In the genomic region with DNA sequence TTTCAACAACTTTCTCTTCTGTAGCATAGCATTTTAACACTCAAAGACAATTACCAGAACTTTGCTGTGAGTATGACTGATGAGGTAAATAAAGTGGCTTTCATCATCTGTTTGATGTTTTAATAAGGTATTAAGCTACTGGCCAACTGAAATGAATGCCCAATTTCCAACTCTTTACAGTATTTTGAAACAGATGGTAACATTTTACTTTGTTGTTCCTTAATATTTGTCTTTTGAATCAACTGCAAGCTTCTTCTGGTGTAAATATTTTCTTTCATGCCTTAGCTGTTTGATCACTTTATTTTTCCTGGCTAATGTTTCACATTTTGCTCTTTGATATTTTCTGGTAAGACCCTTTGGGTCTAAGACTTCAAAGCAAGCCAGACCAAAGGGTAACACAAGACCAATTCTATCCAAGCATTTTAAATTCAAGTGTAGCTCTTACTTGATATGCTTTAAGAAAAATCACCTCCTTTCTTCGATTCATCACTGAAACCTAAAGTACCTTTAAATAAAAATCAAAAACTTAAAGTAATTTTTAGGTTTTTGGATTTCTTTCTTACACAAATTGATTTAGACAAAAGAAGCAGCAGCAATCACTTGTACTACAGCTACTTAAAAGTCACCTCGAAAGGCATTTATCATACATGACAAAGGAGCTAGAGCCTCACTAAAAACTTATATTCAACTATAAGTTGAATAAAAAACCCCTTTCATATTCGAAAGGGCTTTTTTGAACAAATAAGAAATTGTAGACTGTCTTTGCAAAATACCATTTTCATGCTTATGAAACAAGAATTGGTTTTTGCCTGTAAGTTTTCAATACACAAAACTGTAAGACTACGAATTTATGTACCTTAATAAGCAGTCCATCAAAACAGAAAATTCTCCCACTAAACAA, we compare ENCODE assay signal across 23 cellular contexts. TPM values are rescaled to one million over a fixed set of nuclear protein-coding genes. Genes with fewer than 3 reads are reported as not detected.
DNase-seq lines count a peak whose midpoint lies in the region; ATAC-seq, FAIRE-seq and TF ChIP-seq lines count a peak whose summit lies in the region.
"Had no signal": no experiment of that assay in that cellular context is flagged by ENCODE, and none has a peak within 500 bp of the region (broad histone marks: within the 10 kb centered on the region; RNA-seq: fewer than 3 reads in every experiment).

No MANE protein-coding gene starts in this region.

- RAD21 ChIA-PET in GM12878 (lab: Charles Lee; ENCODE audit: unreplicated experiment), result interaction anchor here (1.2 kb wide), 1 partner anchor 8 kb away, joined by 4 read pairs; no protein-coding TSS in a partner anchor

- H3K4me1 ChIP-seq in GM23338 (ENCODE audit: insufficient read depth), result peaks cover 3% of the 10 kb centered on the region; the same call in 1 of the 2 replicates
- no peaks in the 10 kb centered on the region for H3K4me1 ChIP-seq in GM12878 (ENCODE audit: control insufficient read depth, insufficient read depth, low read length)
- H3K4me1 ChIP-seq: body of pancreas, esophagus squamous epithelium, SJCRH30, upper lobe of right lung had no signal

- in situ Hi-C loops in GM12878 (cut with MboI), result no loop called here

- H3K4me2 ChIP-seq in GM23338 (no peak overlapping the region), GM12878 (ENCODE audit: control insufficient read depth, insufficient read depth) (no peak overlapping the region)

- H3K27me3 ChIP-seq in GM23338 (ENCODE audit: insufficient read depth), result no peaks in the 10 kb centered on the region
- no peaks in the 10 kb centered on the region for H3K27me3 ChIP-seq in GM12878 (replicated peaks in 1 of 2; ENCODE audit: control insufficient read depth in 2 of 2, insufficient read depth in 2 of 2, low read length in 1 of 2)
- H3K27me3 ChIP-seq: body of pancreas, esophagus squamous epithelium, right lobe of liver, SJCRH30, upper lobe of right lung had no signal

- 0 out of 2 replicates have a peak overlapping the region, but pooled peaks have one; percentile 30 for H3K27ac Mint-ChIP-seq in GM23338
- H3K27ac Mint-ChIP-seq: activated naive CD4-positive, alpha-beta T cell treated with anti-CD3 and anti-CD28 coated beads, Interleukin-2, amount 50 U/mL, for 72 hours; effector memory CD8-positive, alpha-beta T cell had no signal

- H3K79me2 ChIP-seq in GM23338 (replicated peaks; ENCODE audit: insufficient read depth), result no peaks in the 10 kb centered on the region
- H3K79me2 ChIP-seq in GM12878 (ENCODE audit: control insufficient read depth, insufficient read depth, low read length), result no peaks in the 10 kb centered on the region

- no peak for TF ChIP-seq RAD21 in GM12878 (IDR thresholded peaks at IDR 0.05; ENCODE audit: insufficient read depth, low read depth, low read length)

- FAIRE-seq in GM12878 (lab: Jason Lieb, UNC), result peak; percentile 59
- peak; percentile 51 for FAIRE-seq in islet of Langerhans (lab: Jason Lieb, UNC)
- FAIRE-seq: RCC 7860 had no signal

- H3K36me3 Mint-ChIP-seq in GM23338 (ENCODE audit: low read depth), result peaks cover 13% of the 10 kb centered on the region
- H3K36me3 Mint-ChIP-seq: activated naive CD4-positive, alpha-beta T cell treated with anti-CD3 and anti-CD28 coated beads, Interleukin-2, amount 50 U/mL, for 72 hours had no signal

- H4K20me1 ChIP-seq in GM23338 (replicated peaks; ENCODE audit: insufficient read depth) (no peaks in the 10 kb centered on the region), GM12878 (ENCODE audit: control insufficient read depth, insufficient read depth) (no peaks in the 10 kb centered on the region)

- H3K36me3 ChIP-seq in GM23338 (ENCODE audit: insufficient read depth), result no peaks in the 10 kb centered on the region
- H3K36me3 ChIP-seq in GM12878 (ENCODE audit: control insufficient read depth in 2 of 2, insufficient read depth in 2 of 2, low read length in 1 of 2), result peaks cover 0 to 4% of the 10 kb centered on the region in 2 experiments; a peak in 2 of 4 replicates
- H3K36me3 ChIP-seq: right lobe of liver had no signal

- CTCF ChIA-PET in AG04449 (lab: Yijun Ruan, JAX), result interaction anchor here (3.2 kb wide), 1 partner anchor 9 kb away, joined by 15 read pairs; no protein-coding TSS in a partner anchor
- CTCF ChIA-PET in GM12878 (lab: Yijun Ruan, JAX), result interaction anchor here (0.8 to 1.6 kb wide), 4 partner anchors 9 to 48 kb away, joined by 3 to 10 read pairs (median 3); no protein-coding TSS in a partner anchor

- no peak overlapping the region for H3K4me3 Mint-ChIP-seq in GM23338
- H3K4me3 Mint-ChIP-seq: effector memory CD8-positive, alpha-beta T cell had no signal

- peak; percentile 16 for DNase-seq in AG04449 (ENCODE audit: low read depth, low spot score)
- peak; percentile 15 for DNase-seq in GM23338 (ENCODE audit: low spot score)
- no peak for DNase-seq in GM12878 (ENCODE audit: low read depth, low spot score)
- no peak for DNase-seq in stimulated activated CD4-positive, alpha-beta T cell treated with anti-CD3 and anti-CD28 coated beads, Interleukin-12 subunit alpha, Interleukin-12 subunit beta, amount 100 ng/mL, for 4 hours
- no peak for DNase-seq in HT-29 (ENCODE audit: low spot score)
- no peak for DNase-seq in GM20000 (ENCODE audit: low spot score)
- DNase-seq: activated CD4-positive, alpha-beta T cell treated with anti-CD3 and anti-CD28 coated beads, Interleukin-2, amount 50 U/mL, for 1 hour; body of pancreas; DMS 273 treated with DMSO at 0.1 percent for 48 hours; effector memory CD8-positive, alpha-beta T cell; esophagus squamous epithelium; glutamatergic neuron; midbrain; NCI-H1436 treated with DMSO at 0.1 percent for 48 hours; NCI-H524; right lobe of liver; SJCRH30; upper lobe of right lung had no signal

- no peak overlapping the region for H3K9ac ChIP-seq in GM12878 (ENCODE audit: control insufficient read depth, insufficient read depth, low read length)

- SMC1A ChIA-PET in GM12878 (lab: Charles Lee; ENCODE audit: uncharacterized antibody, unreplicated experiment), result interaction anchor here (0.8 to 1.1 kb wide), 5 partner anchors 9 to 111 kb away, joined by 3 to 6 read pairs (median 3); partner anchors contain the start of gene GIMD1

- no peak for TF ChIP-seq POLR2A in GM12878 (IDR thresholded peaks at IDR 0.05; ENCODE audit: low read depth, low read length)

- peaks cover 21% of the 10 kb centered on the region for H3K4me1 Mint-ChIP-seq in GM23338

- no peak overlapping the region for H2AFZ ChIP-seq in GM23338
- no peak overlapping the region for H2AFZ ChIP-seq in GM12878 (ENCODE audit: control insufficient read depth, low read depth, low read length)

- 96% methylated on average over 4 of the region's 4 CpGs for WGBS in GM12878 (ENCODE audit: insufficient coverage, insufficient replicate concordance, low lambda C conversion rate, missing lambda C conversion rate)

- H3K9me2 ChIP-seq in GM23338 (ENCODE audit: insufficient read depth), result no peaks in the 10 kb centered on the region

- H3K4me3 ChIP-seq in AG04449 (ENCODE audit: low read depth, low read length) (no peak overlapping the region), GM23338 (no peak overlapping the region), GM12878 (no peak overlapping the region)
- H3K4me3 ChIP-seq: body of pancreas, esophagus squamous epithelium, right lobe of liver, SJCRH30, upper lobe of right lung had no signal

- no peak for TF ChIP-seq CTCF in AG04449 (IDR thresholded peaks at IDR 0.05; ENCODE audit: insufficient read depth, low read length, missing control alignments)
- TF ChIP-seq CTCF in GM23338 (conservative IDR thresholded peaks at IDR 0.05; ENCODE audit: low read depth in 2 of 2), result no peak
- no peak for TF ChIP-seq CTCF in GM12878 (IDR thresholded peaks at IDR 0.05 in 2 of 3, conservative IDR thresholded peaks at IDR 0.05 in 1 of 3; ENCODE audit: control insufficient read depth in 2 of 3, extremely low read depth in 1 of 3, insufficient read depth in 1 of 3, low read depth in 3 of 3, low read length in 3 of 3)
- no peak for TF ChIP-seq CTCF in GM20000 (IDR thresholded peaks at IDR 0.05; ENCODE audit: extremely low read depth, missing control alignments)

- no peaks in the 10 kb centered on the region; the same call in 2 of the 3 replicates for H3K9me3 ChIP-seq in GM12878 (replicated peaks; ENCODE audit: control insufficient read depth, insufficient read depth, low read length)
- H3K9me3 ChIP-seq: body of pancreas, esophagus squamous epithelium, right lobe of liver, SJCRH30, upper lobe of right lung had no signal

- ATAC-seq in GM23338, result no peak
- no peak for ATAC-seq in GM12878
- no peak for ATAC-seq in HG02759 (IDR thresholded peaks at IDR 0.05; ENCODE audit: unreplicated experiment)
- ATAC-seq: activated naive CD4-positive, alpha-beta T cell treated with anti-CD3 and anti-CD28 coated beads, Interleukin-2, amount 50 U/mL, for 72 hours; body of pancreas; effector memory CD8-positive, alpha-beta T cell; upper lobe of right lung had no signal

- H3K27me3 Mint-ChIP-seq in GM23338 (ENCODE audit: insufficient read depth, low read depth, poor library complexity), result no peaks in the 10 kb centered on the region
- H3K27me3 Mint-ChIP-seq: effector memory CD8-positive, alpha-beta T cell had no signal

- no TSS peak for BruUV-seq in GM12878 (replicated peaks; lab: Mats Ljungman, UMichigan)

- no peak overlapping the region for H3K27ac ChIP-seq in GM23338 (ENCODE audit: low read depth)
- no peak overlapping the region for H3K27ac ChIP-seq in GM12878 (ENCODE audit: control insufficient read depth, insufficient read depth)
- H3K27ac ChIP-seq: body of pancreas, esophagus squamous epithelium, HL-60, right lobe of liver, SJCRH30, upper lobe of right lung had no signal

- TF ChIP-seq EP300 in GM12878 (IDR thresholded peaks at IDR 0.05; ENCODE audit: borderline replicate concordance in 1 of 2, control insufficient read depth in 1 of 2, low read depth in 2 of 2, low read length in 2 of 2), result no peak

- POLR2A ChIA-PET in AG04449 (lab: Yijun Ruan, JAX), result no interaction called here
- POLR2A ChIA-PET in GM12878 (lab: Charles Lee), result no interaction called here

- no peaks in the 10 kb centered on the region for H3K9me3 Mint-ChIP-seq in GM23338
- H3K9me3 Mint-ChIP-seq: activated naive CD4-positive, alpha-beta T cell treated with anti-CD3 and anti-CD28 coated beads, Interleukin-2, amount 50 U/mL, for 72 hours; effector memory CD8-positive, alpha-beta T cell had no signal

- no peaks in the 10 kb centered on the region for H3F3A ChIP-seq in GM23338 (replicated peaks; ENCODE audit: low read depth)

- intact Hi-C loops in GM12878 (cut with micrococcal nuclease; ENCODE audit: unreplicated experiment), result no loop called here

RNA-seq across cellular contexts. Expression of gene TBCK, which starts 57.6 kb away (rescaled TPM):
- total RNA-seq in GM23338 (2014; rRNA removed; shearing (Covaris generic)), result 26.5 and 28.9 TPM in 2 replicates
- polyA plus RNA-seq in GM23338 (2016; fragmentation: Nextera tagmentation; extraction: Ambion mirVana) (13.0 and 13.9 TPM in 2 replicates), GM12878 (2011; rRNA removed) (28.9 and 47.1 TPM in 2 replicates), GM12878 (2014; fragmentation: Illumina TruSeq; extraction: Trizol) (13.6 and 16.3 TPM in 2 replicates), GM12878 (2014; fragmentation: Nextera tagmentation; extraction: Ambion mirVana) (1 to 10 TPM; 4.1 to 5.3 TPM), GM12878 (2014; rRNA removed) (8.6 and 10.9 TPM in 2 replicates), GM12878 (2016; fragmentation: Nextera tagmentation; extraction: Ambion mirVana) (10 to 100 TPM; 19.9 to 21.1 TPM)
- 313 and 315 TPM in 2 replicates for total RNA-seq in GM12878 (2013; cell fraction: nucleolus; rRNA removed)
- total RNA-seq in GM12878 (2014; rRNA removed) (26.5 and 30.3 TPM in 2 replicates), GM12878 (2014; rRNA removed; fragmentation: Illumina TruSeq; extraction: Trizol) (21.6 and 26.0 TPM in 2 replicates), GM12878 (2021) (20.4 and 22.8 TPM in 2 replicates)
- 13.1 TPM for polyA plus RNA-seq in GM12878 (2011; ENCODE audit: low read depth)
- 14.0 and 17.4 TPM in 2 replicates for polyA plus RNA-seq in GM12878 (2011; cell fraction: cytosol; rRNA removed)
- polyA plus RNA-seq in GM12878 (2011; cell fraction: nucleus; rRNA removed), result 98.6 and 119 TPM in 2 replicates
- 11.3 and 13.4 TPM in 2 replicates for polyA plus RNA-seq in GM12878 (2012)
- polyA minus RNA-seq in GM12878 (2011; rRNA and poly(A)+ RNA removed), result 65.8 and 78.1 TPM in 2 replicates
- 9.9 and 10.1 TPM in 2 replicates for polyA minus RNA-seq in GM12878 (2011; cell fraction: cytosol; rRNA and poly(A)+ RNA removed)
- polyA minus RNA-seq in GM12878 (2011; cell fraction: nucleus; rRNA and poly(A)+ RNA removed), result 183 and 246 TPM in 2 replicates
- 11.1 and 16.2 TPM in 2 replicates for total RNA-seq in HT-29 (2014; rRNA removed; shearing (Covaris generic))

RNA-seq across cellular contexts. Expression of gene AIMP1, which starts 58.0 kb away (rescaled TPM):
- total RNA-seq in GM23338 (2014; rRNA removed; shearing (Covaris generic)), result 24.1 and 34.5 TPM in 2 replicates
- polyA plus RNA-seq in GM23338 (2016; fragmentation: Nextera tagmentation; extraction: Ambion mirVana) (157 and 200 TPM in 2 replicates), GM12878 (2011; rRNA removed) (41.5 and 76.4 TPM in 2 replicates), GM12878 (2014; fragmentation: Illumina TruSeq; extraction: Trizol) (66.8 and 99.6 TPM in 2 replicates), GM12878 (2014; fragmentation: Nextera tagmentation; extraction: Ambion mirVana) (100 to 1,000 TPM; 115 to 131 TPM), GM12878 (2014; rRNA removed) (27.0 and 32.3 TPM in 2 replicates), GM12878 (2016; fragmentation: Nextera tagmentation; extraction: Ambion mirVana) (100 to 1,000 TPM; 111 to 121 TPM)
- 16.1 and 18.8 TPM in 2 replicates for total RNA-seq in GM12878 (2013; cell fraction: nucleolus; rRNA removed)
- total RNA-seq in GM12878 (2014; rRNA removed) (18.6 and 23.9 TPM in 2 replicates), GM12878 (2014; rRNA removed; fragmentation: Illumina TruSeq; extraction: Trizol) (35.7 and 36.9 TPM in 2 replicates), GM12878 (2021) (46.1 and 49.0 TPM in 2 replicates)
- 21.7 TPM for polyA plus RNA-seq in GM12878 (2011; ENCODE audit: low read depth)
- polyA plus RNA-seq in GM12878 (2011; cell fraction: cytosol; rRNA removed), result 8.2 and 8.4 TPM in 2 replicates
- 15.8 and 16.8 TPM in 2 replicates for polyA plus RNA-seq in GM12878 (2011; cell fraction: nucleus; rRNA removed)
- 36.5 and 53.0 TPM in 2 replicates for polyA plus RNA-seq in GM12878 (2012)
- 4.3 and 5.3 TPM in 2 replicates for polyA minus RNA-seq in GM12878 (2011; rRNA and poly(A)+ RNA removed)
- 3.6 and 5.3 TPM in 2 replicates for polyA minus RNA-seq in GM12878 (2011; cell fraction: cytosol; rRNA and poly(A)+ RNA removed)
- 3.6 and 5.5 TPM in 2 replicates for polyA minus RNA-seq in GM12878 (2011; cell fraction: nucleus; rRNA and poly(A)+ RNA removed)
- 13.0 and 15.5 TPM in 2 replicates for total RNA-seq in HT-29 (2014; rRNA removed; shearing (Covaris generic))

Comparison
In these comparisons a context has a peak if more than half of its experiments do, and no peak if none do; other contexts are left out.
1. DNase-seq: peak in AG04449 (single experiment) and GM23338 (single experiment); none in GM12878 (single experiment), stimulated activated CD4-positive, alpha-beta T cell treated with anti-CD3 and anti-CD28 coated beads, Interleukin-12 subunit alpha, Interleukin-12 subunit beta, amount 100 ng/mL, for 4 hours (single experiment), HT-29 (single experiment) and GM20000 (single experiment).